ENCODE assay signal across 27 cellular contexts in the genomic region with DNA sequence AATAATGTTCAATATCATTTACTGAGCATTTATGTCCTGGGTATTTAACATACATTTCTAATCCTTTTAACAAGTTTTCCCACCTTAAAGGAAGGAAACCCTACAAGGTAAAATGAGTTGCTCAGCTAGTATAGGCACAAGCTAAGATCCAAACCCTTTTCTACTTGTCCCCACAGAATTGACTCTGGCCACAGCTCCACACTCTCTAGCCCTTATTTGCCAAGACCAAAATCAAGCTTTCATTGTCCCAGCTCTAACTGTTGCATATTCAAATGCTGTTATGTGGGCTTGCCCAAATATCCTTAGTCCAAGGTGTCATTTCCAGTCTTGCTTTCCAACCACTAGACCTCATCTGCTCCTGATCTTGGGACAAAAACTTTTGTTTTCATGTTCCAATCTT.
"Had no signal": no experiment of that assay in that cellular context is flagged by ENCODE, and none has a peak within 500 bp of the region (broad histone marks: within the 10 kb centered on the region; RNA-seq: fewer than 3 reads in every experiment).

No MANE protein-coding gene starts in this region.

- ATAC-seq: activated T-cell treated with anti-CD3 and anti-CD28 coated beads, Interleukin-2, amount 50 U/mL, for 4 hours; Panc1; Right ventricle myocardium inferior had no signal

- DNase-seq: activated B cell treated with CpG ODN at 0.5 μM for 24 hours; activated CD4-positive, alpha-beta T cell treated with anti-CD3 and anti-CD28 coated beads for 1 hour; activated CD4-positive, alpha-beta T cell treated with anti-CD3 and anti-CD28 coated beads, Interleukin-2, amount 10 ng/mL, durations not matched to agents 24 days and 14 days; activated CD4-positive, alpha-beta T cell treated with anti-CD3 and anti-CD28 coated beads, Interleukin-2, amount 50 U/mL, for 48 hours; activated effector memory CD4-positive, alpha-beta T cell treated with anti-CD3 and anti-CD28 coated beads, Interleukin-2, amount 50 U/mL, for 16 hours; activated naive CD4-positive, alpha-beta T cell treated with anti-CD3 and anti-CD28 coated beads, Interleukin-2, amount 10 ng/mL, durations not matched to agents 7 days and 5 days; activated naive CD8-positive, alpha-beta T cell treated with anti-CD3 and anti-CD28 coated beads for 36 hours; activated T-cell treated with anti-CD3 and anti-CD28 coated beads, Interleukin-2, amount 50 U/mL, for 4 hours; adrenal gland; anterior cingulate cortex; caudate nucleus; MG63; NCI-H1105 treated with DMSO at 0.1 percent for 48 hours; NCI-H1436 treated with DMSO at 0.1 percent for 48 hours; NCI-H187; NCI-H2081; NCI-H510A treated with DMSO at 0.1 percent for 48 hours; NCI-H69; NK-92 treated with Interleukin-12 subunit alpha and Interleukin-12 subunit beta, amount 100 ng/mL, for 24 hours; OCI-M1; RPMI8226; T-helper 9 cell had no signal

- H3K27me3 ChIP-seq: adrenal gland, breast epithelium, MG63 had no signal

- H3K4me1 ChIP-seq: adrenal gland, breast epithelium, SJSA1 had no signal

- H3K9me3 ChIP-seq: adrenal gland, breast epithelium, SJSA1 had no signal

- H3K36me3 ChIP-seq: adrenal gland, breast epithelium, MG63, SJSA1 had no signal

- H3K9me3 Mint-ChIP-seq: activated B cell treated with CpG ODN at 0.5 μM for 24 hours; activated CD4-positive, alpha-beta T cell treated with anti-CD3 and anti-CD28 coated beads, Interleukin-2, amount 10 ng/mL, durations not matched to agents 24 days and 14 days; activated naive CD4-positive, alpha-beta T cell treated with anti-CD3 and anti-CD28 coated beads, Interleukin-2, amount 10 ng/mL, durations not matched to agents 7 days and 5 days; activated naive CD8-positive, alpha-beta T cell treated with anti-CD3 and anti-CD28 coated beads for 36 hours; activated T-cell treated with anti-CD3 and anti-CD28 coated beads, Interleukin-2, amount 50 U/mL, for 4 hours; T-helper 1 cell treated with Interleukin-12 subunit alpha and Interleukin-12 subunit beta and Interleukin-4 antibody, amounts not matched to agents 30 μg/mL and 1 μg/mL, for 36 hours had no signal

- H3K27me3 Mint-ChIP-seq: activated B cell treated with CpG ODN at 0.5 μM for 24 hours had no signal

- H3K27ac Mint-ChIP-seq: activated B cell treated with CpG ODN at 0.5 μM for 24 hours; activated CD4-positive, alpha-beta T cell treated with anti-CD3 and anti-CD28 coated beads, Interleukin-2, amount 10 ng/mL, durations not matched to agents 24 days and 14 days; activated naive CD4-positive, alpha-beta T cell treated with anti-CD3 and anti-CD28 coated beads, Interleukin-2, amount 10 ng/mL, durations not matched to agents 7 days and 5 days; activated naive CD8-positive, alpha-beta T cell treated with anti-CD3 and anti-CD28 coated beads for 36 hours; T-helper 1 cell treated with Interleukin-12 subunit alpha and Interleukin-12 subunit beta and Interleukin-4 antibody, amounts not matched to agents 30 μg/mL and 1 μg/mL, for 36 hours had no signal

- H3K4me1 Mint-ChIP-seq: activated B cell treated with CpG ODN at 0.5 μM for 24 hours; activated CD4-positive, alpha-beta T cell treated with anti-CD3 and anti-CD28 coated beads, Interleukin-2, amount 10 ng/mL, durations not matched to agents 24 days and 14 days; activated naive CD4-positive, alpha-beta T cell treated with anti-CD3 and anti-CD28 coated beads, Interleukin-2, amount 10 ng/mL, durations not matched to agents 7 days and 5 days; activated naive CD8-positive, alpha-beta T cell treated with anti-CD3 and anti-CD28 coated beads for 36 hours had no signal

- H3K27ac ChIP-seq: adrenal gland, breast epithelium, SJSA1 had no signal

- H3K4me3 ChIP-seq: adrenal gland, breast epithelium, MG63, SJSA1 had no signal

- H3K4me3 Mint-ChIP-seq: activated B cell treated with CpG ODN at 0.5 μM for 24 hours; activated CD4-positive, alpha-beta T cell treated with anti-CD3 and anti-CD28 coated beads, Interleukin-2, amount 10 ng/mL, durations not matched to agents 24 days and 14 days; activated naive CD4-positive, alpha-beta T cell treated with anti-CD3 and anti-CD28 coated beads, Interleukin-2, amount 10 ng/mL, durations not matched to agents 7 days and 5 days; activated naive CD8-positive, alpha-beta T cell treated with anti-CD3 and anti-CD28 coated beads for 36 hours; activated T-cell treated with anti-CD3 and anti-CD28 coated beads, Interleukin-2, amount 50 U/mL, for 4 hours; T-helper 1 cell treated with Interleukin-12 subunit alpha and Interleukin-12 subunit beta and Interleukin-4 antibody, amounts not matched to agents 30 μg/mL and 1 μg/mL, for 36 hours had no signal

- H3K36me3 Mint-ChIP-seq: activated naive CD4-positive, alpha-beta T cell treated with anti-CD3 and anti-CD28 coated beads, Interleukin-2, amount 10 ng/mL, durations not matched to agents 7 days and 5 days; activated naive CD8-positive, alpha-beta T cell treated with anti-CD3 and anti-CD28 coated beads for 36 hours had no signal
